8 cellular contexts compared by ENCODE assay signal in the genomic region with DNA sequence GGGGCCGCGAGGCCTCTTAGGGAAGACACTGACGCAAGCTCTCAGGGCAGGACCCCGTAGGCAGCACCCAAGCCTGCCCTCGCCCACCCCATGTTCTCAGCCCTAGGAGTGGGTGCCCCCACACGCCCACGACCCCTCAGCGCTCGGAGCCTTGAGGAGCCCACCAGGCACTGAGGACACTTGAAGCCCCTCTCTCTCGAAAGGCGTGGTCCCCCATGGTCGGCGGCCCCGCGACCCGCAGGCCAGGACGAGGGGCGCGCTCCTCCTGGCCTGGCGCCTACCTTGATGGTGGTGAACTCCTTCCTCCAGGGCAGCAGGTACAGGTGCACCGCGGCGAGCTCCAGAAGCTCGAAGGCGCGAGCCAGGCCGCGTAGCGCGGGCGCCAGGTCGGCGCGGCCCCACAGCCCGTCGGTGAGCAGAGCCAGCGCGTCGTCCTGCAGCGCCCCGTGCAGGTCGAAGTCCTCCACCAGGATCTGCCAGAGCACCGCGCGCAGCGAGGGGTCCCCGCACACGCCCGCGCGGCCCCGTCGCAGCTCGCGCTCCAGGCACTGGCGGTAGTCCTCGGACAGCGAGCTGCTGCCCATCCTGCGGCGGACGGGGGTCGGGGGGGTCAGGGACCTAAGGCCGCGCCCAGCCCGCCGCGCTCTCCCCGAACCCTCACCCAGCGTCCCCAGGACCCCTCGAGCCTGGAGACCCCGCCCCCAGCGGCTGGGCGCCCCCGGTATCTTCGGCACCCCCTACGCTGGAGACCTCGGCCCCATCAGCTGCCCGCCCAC. TPM values are rescaled to one million over a fixed set of nuclear protein-coding genes. Genes with fewer than 3 reads are reported as not detected.
DNase-seq lines count a peak whose midpoint lies in the region; ATAC-seq, FAIRE-seq and TF ChIP-seq lines count a peak whose summit lies in the region.

No MANE protein-coding gene starts in this region.

- no peak for FAIRE-seq in RCC 7860 (lab: Jason Lieb, UNC)

- intact Hi-C loops in left ventricle myocardium superior (cut with micrococcal nuclease): no loop called here

- DNase-seq in D341Med (ENCODE audit: low spot score): peak; percentile 75
- DNase-seq in HEK293T (ENCODE audit: extremely low spot score): peak; percentile 54
- peak; percentile 31 for DNase-seq in RCC 7860 (ENCODE audit: low spot score)
- peak; percentile 69 for DNase-seq in adipocyte (ENCODE audit: low read depth)
- DNase-seq in left ventricle myocardium superior: peak; percentile 53
- DNase-seq in retina: peak; percentile 75
- DNase-seq in middle frontal gyrus (ENCODE audit: extremely low spot score, low spot score): no peak

- H3K36me3 ChIP-seq in adipocyte (ENCODE audit: control insufficient read depth, insufficient read depth, low read length, severe bottlenecking): no peaks in the 10 kb centered on the region

- no peaks in the 10 kb centered on the region for H3K27me3 ChIP-seq in adipocyte (replicated peaks; ENCODE audit: control insufficient read depth, insufficient read depth, low read length)

- ATAC-seq in left ventricle myocardium superior (peak; percentile 5), HG02610 (IDR thresholded peaks at IDR 0.05; ENCODE audit: unreplicated experiment) (no peak)

- peaks cover 11% of the 10 kb centered on the region for H3K4me1 ChIP-seq in adipocyte (ENCODE audit: control insufficient read depth, insufficient read depth, low read length)

- peak overlapping the region; percentile 78 for H3K4me3 ChIP-seq in adipocyte (ENCODE audit: low read length)

- no peaks in the 10 kb centered on the region for H3K9me3 ChIP-seq in adipocyte (ENCODE audit: control insufficient read depth, low read length)

- CTCF ChIA-PET in HEK293T (lab: Yijun Ruan, JAX): interaction anchor here (1.3 kb wide), 1 partner anchor 12 kb away, joined by 4 read pairs; no protein-coding TSS in a partner anchor

- peak overlapping the region; percentile 76 for H3K9ac ChIP-seq in adipocyte (ENCODE audit: low read length)

- POLR2A ChIA-PET in HEK293T (lab: Yijun Ruan, JAX): interaction anchor here (1.2 to 1.8 kb wide), 3 partner anchors 14 to 173 kb away, joined by 3 to 16 read pairs (median 4); a partner anchor contains a TSS

TF ChIP-seq in HEK293T, 16 proteins besides CTCF, POLR2A, EP300 and RAD21:
- TF ChIP-seq FOXK2 (IDR thresholded peaks at IDR 0.05): no peak
- TF ChIP-seq ZNF384 (IDR thresholded peaks at IDR 0.05): no peak
- peak; percentile 56; the same call in 1 of the 2 replicates for TF ChIP-seq L3MBTL2 (conservative IDR thresholded peaks at IDR 0.05)
- TF ChIP-seq, protein P1, sequence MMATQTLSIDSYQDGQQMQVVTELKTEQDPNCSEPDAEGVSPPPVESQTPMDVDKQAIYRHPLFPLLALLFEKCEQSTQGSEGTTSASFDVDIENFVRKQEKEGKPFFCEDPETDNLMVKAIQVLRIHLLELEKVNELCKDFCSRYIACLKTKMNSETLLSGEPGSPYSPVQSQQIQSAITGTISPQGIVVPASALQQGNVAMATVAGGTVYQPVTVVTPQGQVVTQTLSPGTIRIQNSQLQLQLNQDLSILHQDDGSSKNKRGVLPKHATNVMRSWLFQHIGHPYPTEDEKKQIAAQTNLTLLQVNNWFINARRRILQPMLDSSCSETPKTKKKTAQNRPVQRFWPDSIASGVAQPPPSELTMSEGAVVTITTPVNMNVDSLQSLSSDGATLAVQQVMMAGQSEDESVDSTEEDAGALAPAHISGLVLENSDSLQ (IDR thresholded peaks at IDR 0.05): no peak
- TF ChIP-seq FOXM1 (IDR thresholded peaks at IDR 0.05; ENCODE audit: borderline replicate concordance): no peak

RNA-seq across cellular contexts. Expression of a gene that starts 0.7 kb away (rescaled TPM):
- total RNA-seq in left ventricle myocardium superior: 2.3 TPM

RNA-seq across cellular contexts. Expression of a gene that starts 14.3 kb away (rescaled TPM):
- 23.6 TPM for total RNA-seq in left ventricle myocardium superior

RNA-seq across cellular contexts. Expression of a gene that starts 19.9 kb away (rescaled TPM):
- total RNA-seq in left ventricle myocardium superior: 13.7 TPM

RNA-seq across cellular contexts. Expression of a gene that starts 20.5 kb away (rescaled TPM):
- total RNA-seq in left ventricle myocardium superior: 12.2 TPM

RNA-seq across cellular contexts. Expression of a gene that starts 43.2 kb away (rescaled TPM):
- total RNA-seq in left ventricle myocardium superior: 2.6 TPM
